Comparison of ENCODE assay signal across 8 cellular contexts in the genomic region with DNA sequence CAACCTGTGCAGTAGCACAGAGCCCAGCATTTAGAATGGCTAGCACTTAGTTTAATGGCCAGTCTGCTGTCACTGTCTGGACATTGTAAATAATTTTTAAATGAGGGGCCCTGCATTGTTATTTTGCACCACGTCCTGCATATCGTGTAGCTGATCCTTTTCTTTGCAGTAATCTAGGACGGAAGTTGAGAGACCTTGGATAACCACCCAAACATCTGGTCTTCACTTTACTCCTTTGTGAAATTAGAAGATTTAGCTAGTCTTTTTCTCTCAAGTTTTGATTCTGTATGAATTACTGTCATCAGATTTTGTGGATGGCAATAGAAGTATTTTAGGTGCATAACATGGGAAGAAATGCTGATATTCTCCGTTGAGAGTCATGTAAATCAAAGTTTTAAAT. TPM values are rescaled to one million over a fixed set of nuclear protein-coding genes. Genes with fewer than 3 reads are reported as not detected.
DNase-seq lines count a peak whose midpoint lies in the region; TF ChIP-seq lines count a peak whose summit lies in the region.
"Had no signal": no experiment of that assay in that cellular context is flagged by ENCODE, and none has a peak within 500 bp of the region (broad histone marks: within the 10 kb centered on the region; RNA-seq: fewer than 3 reads in every experiment).

No MANE protein-coding gene starts in this region.

- H3K4me3 ChIP-seq in GM23248 = peak overlapping the region; percentile 76
- H3K4me3 ChIP-seq in OCI-LY3 (ENCODE audit: low read length) = peak overlapping the region; percentile 99
- peak overlapping the region in 1 of 2 donors; percentile 99 for H3K4me3 ChIP-seq in esophagus (ENCODE audit: low read depth in 1 of 2, low read length in 2 of 2)
- peak overlapping the region; percentile 77 for H3K4me3 ChIP-seq in retinal pigment epithelial cell (ENCODE audit: low read length)

- H3F3A ChIP-seq in GM23248 (ENCODE audit: insufficient read depth) = peaks cover 26% of the 10 kb centered on the region

- no peaks in the 10 kb centered on the region for H4K20me1 ChIP-seq in GM23248 (ENCODE audit: insufficient read depth)
- H4K20me1 ChIP-seq in OCI-LY3 (ENCODE audit: insufficient read depth, low read length) = peaks cover 30% of the 10 kb centered on the region

- WGBS in GM23248 (ENCODE audit: low coverage in 1 of 2, low lambda C conversion rate in 2 of 2, missing lambda C conversion rate in 2 of 2), 2 experiments = 91 to 96% methylated on average over 4 of the region's 4 CpGs
- 68 to 73% methylated on average over 4 of the region's 4 CpGs for WGBS in esophagus, 2 donors

- no peak overlapping the region for H2AFZ ChIP-seq in GM23248
- H2AFZ ChIP-seq in OCI-LY3 (ENCODE audit: low read depth, low read length) = no peak overlapping the region

- H3K9me3 ChIP-seq in GM23248 (ENCODE audit: low read depth) = no peaks in the 10 kb centered on the region
- no peaks in the 10 kb centered on the region for H3K9me3 ChIP-seq in OCI-LY3 (ENCODE audit: insufficient read depth, low read length)
- no peaks in the 10 kb centered on the region for H3K9me3 ChIP-seq in esophagus (ENCODE audit: control insufficient read depth in 2 of 2, insufficient read depth in 1 of 2, low read depth in 1 of 2, low read length in 1 of 2)

- H3K9ac ChIP-seq in GM23248 (peak overlapping the region; percentile 87), OCI-LY3 (ENCODE audit: low read length) (peak overlapping the region; percentile 99)

- H3K36me3 ChIP-seq in GM23248 (ENCODE audit: low read depth) (no peaks in the 10 kb centered on the region; the same call in 1 of the 2 replicates), OCI-LY3 (replicated peaks; ENCODE audit: low read depth, low read length) (peaks cover 47% of the 10 kb centered on the region), esophagus (ENCODE audit: control insufficient read depth in 2 of 2, insufficient read depth in 2 of 2, low read length in 1 of 2) (peaks cover 0 to 2% of the 10 kb centered on the region in 2 donors)

- H3K9me2 ChIP-seq in GM23248 (ENCODE audit: insufficient read depth) = 0 out of 2 replicates have a peak, but pooled peaks cover 3% of the 10 kb centered on the region

- no peaks in the 10 kb centered on the region for H3K27me3 ChIP-seq in GM23248 (replicated peaks; ENCODE audit: insufficient read depth)
- H3K27me3 ChIP-seq in OCI-LY3 (ENCODE audit: low read depth, low read length) = no peaks in the 10 kb centered on the region
- no peaks in the 10 kb centered on the region for H3K27me3 ChIP-seq in esophagus (ENCODE audit: control insufficient read depth in 1 of 2, insufficient read depth in 2 of 2, low read length in 2 of 2)

- peak overlapping the region; percentile 79 for H3K4me2 ChIP-seq in GM23248 (ENCODE audit: unreplicated experiment)
- peak overlapping the region; percentile 82 for H3K4me2 ChIP-seq in OCI-LY3 (ENCODE audit: low read length)

- in situ Hi-C loops in GM23248 (cut with MboI) = no loop called here

- DNase-seq in GM23248 (no peak), retinal pigment epithelial cell (ENCODE audit: low read depth) (no peak), D341Med (ENCODE audit: low spot score) (no peak), NCI-H1417 treated with DMSO at 0.1 percent for 48 hours (lab: John Stamatoyannopoulos, UW) (no peak), SHP77 treated with DMSO at 0.1 percent for 48 hours (lab: John Stamatoyannopoulos, UW) (no peak)
- DNase-seq: anterior cingulate cortex had no signal

- H3K4me1 ChIP-seq in GM23248 (ENCODE audit: insufficient read depth) (peaks cover 28% of the 10 kb centered on the region), OCI-LY3 (ENCODE audit: low read length) (peaks cover 38% of the 10 kb centered on the region), esophagus (ENCODE audit: control insufficient read depth in 2 of 2, insufficient read depth in 2 of 2, low read length in 1 of 2) (peaks cover 0 to 13% of the 10 kb centered on the region in 2 donors)

- no peak overlapping the region for H3K27ac ChIP-seq in GM23248
- peak overlapping the region; percentile 92 for H3K27ac ChIP-seq in OCI-LY3 (ENCODE audit: low read length)
- peak overlapping the region; percentile 58 to 64 for H3K27ac ChIP-seq in esophagus (ENCODE audit: low read depth in 2 of 2, low read length in 1 of 2)

- H3K79me2 ChIP-seq in GM23248 (ENCODE audit: insufficient read depth) (peaks cover 60% of the 10 kb centered on the region), OCI-LY3 (ENCODE audit: low read length) (peaks cover 67% of the 10 kb centered on the region)

- no peak for TF ChIP-seq CTCF in OCI-LY3 (IDR thresholded peaks at IDR 0.05; ENCODE audit: low read depth, low read length)
- TF ChIP-seq CTCF in retinal pigment epithelial cell (conservative IDR thresholded peaks at IDR 0.05; ENCODE audit: low read depth, low read length) = no peak

RNA-seq across cellular contexts. Expression of a gene that starts 1.9 kb away (rescaled TPM):
- 29.7 and 47.8 TPM in 2 replicates for total RNA-seq in GM23248 (2014; rRNA removed; shearing (Covaris generic))
- 12.4 and 13.3 TPM in 2 replicates for polyA plus RNA-seq in GM23248 (2016; fragmentation: Nextera tagmentation; extraction: Ambion mirVana)
- polyA plus RNA-seq in esophagus = 10 to 100 TPM; 17.6 to 22.1 TPM

RNA-seq across cellular contexts. Expression of a gene that starts 32.9 kb away (rescaled TPM):
- total RNA-seq in GM23248 (2014; rRNA removed; shearing (Covaris generic)) = not detected in 2 replicates
- not detected in 2 replicates for polyA plus RNA-seq in GM23248 (2016; fragmentation: Nextera tagmentation; extraction: Ambion mirVana)
- 1 to 10 TPM in 1 of 2 donors, under 1 TPM in 1; 0.60 to 1.1 TPM for polyA plus RNA-seq in esophagus
